In the genomic region with DNA sequence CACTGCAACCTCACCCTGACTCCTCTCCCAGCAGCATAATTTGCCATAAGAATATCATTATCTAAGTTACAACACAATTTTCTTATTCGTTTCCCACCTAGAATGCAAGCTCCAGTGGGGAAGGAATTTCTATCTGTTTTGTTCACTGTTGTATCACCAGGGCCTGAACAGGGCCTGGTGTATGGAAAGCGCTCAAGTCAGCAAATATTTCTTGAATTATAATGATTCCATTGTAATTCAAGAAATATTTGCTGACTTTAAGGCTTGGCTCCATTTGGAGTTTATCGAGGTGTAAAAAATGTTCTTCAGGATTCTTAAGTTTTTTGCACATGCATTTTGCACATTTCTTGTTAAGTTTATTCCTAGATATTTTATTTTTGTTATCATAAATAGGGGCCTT, we compare ENCODE assay signal across 38 cellular contexts. TPM values are rescaled to one million over a fixed set of nuclear protein-coding genes. Genes with fewer than 3 reads are reported as not detected.
"Had no signal": no experiment of that assay in that cellular context is flagged by ENCODE, and none has a peak within 500 bp of the region (broad histone marks: within the 10 kb centered on the region; RNA-seq: fewer than 3 reads in every experiment).

No MANE protein-coding gene starts in this region.

- DNase-seq: activated effector memory CD4-positive, alpha-beta T cell treated with anti-CD3 and anti-CD28 coated beads, Interleukin-2, amount 50 U/mL, for 16 hours; activated effector memory CD4-positive, alpha-beta T cell treated with Interleukin-2 at 50 U/mL for 16 hours; activated gamma-delta T cell; activated gamma-delta T cell treated with Interleukin-2 at 50 U/mL for 16 hours; activated naive CD4-positive, alpha-beta T cell; activated naive CD4-positive, alpha-beta T cell treated with anti-CD3 and anti-CD28 coated beads for 36 hours; activated naive CD4-positive, alpha-beta T cell treated with anti-CD3 and anti-CD28 coated beads, Interleukin-2, amount 10 ng/mL, durations not matched to agents 7 days and 5 days; activated naive CD4-positive, alpha-beta T cell treated with anti-CD3 and anti-CD28 coated beads, Interleukin-2, amount 50 U/mL, for 16 hours; activated naive CD4-positive, alpha-beta T cell treated with Interleukin-2 at 50 U/mL for 16 hours; activated naive CD8-positive, alpha-beta T cell treated with anti-CD3 and anti-CD28 coated beads for 36 hours; activated naive CD8-positive, alpha-beta T cell treated with anti-CD3 and anti-CD28 coated beads, Interleukin-2, amount 10 ng/mL, durations not matched to agents 7 days and 5 days; activated naive CD8-positive, alpha-beta T cell treated with anti-CD3 and anti-CD28 coated beads, Interleukin-2, amount 50 U/mL, for 24 hours; activated T-cell treated with anti-CD3 and anti-CD28 coated beads, Interleukin-2, amount 50 U/mL, for 1 hour; activated T-cell treated with anti-CD3 and anti-CD28 coated beads, Interleukin-2, amount 50 U/mL, for 24 hours; activated T-cell treated with anti-CD3 and anti-CD28 coated beads, Interleukin-2, amount 50 U/mL, for 4 hours; activated T-cell treated with anti-CD3 and anti-CD28 coated beads, Interleukin-2, amount 50 U/mL, for 48 hours; activated T-cell treated with anti-CD3 and anti-CD28 coated beads, Interleukin-2, amount 50 U/mL, for 72 hours; adrenal gland; amniotic stem cell; amygdala; anterior cingulate cortex; aorta; body of pancreas; brain microvascular endothelial cell; caudate nucleus; central memory CD4-positive, alpha-beta T cell; cerebellar nuclear complex had no signal

- H3K36me3 ChIP-seq: adrenal gland, ascending aorta, brain microvascular endothelial cell, breast epithelium, cardiac muscle cell had no signal

- H3K27me3 ChIP-seq: ascending aorta, body of pancreas, brain microvascular endothelial cell, cardiac muscle cell had no signal

- ATAC-seq: activated naive CD4-positive, alpha-beta T cell treated with anti-CD3 and anti-CD28 coated beads, Interleukin-2, amount 50 U/mL, for 72 hours; activated naive CD8-positive, alpha-beta T cell treated with anti-CD3 and anti-CD28 coated beads, Interleukin-2, amount 50 U/mL, for 24 hours; activated T-cell treated with anti-CD3 and anti-CD28 coated beads, Interleukin-2, amount 50 U/mL, for 4 hours; activated T-cell treated with anti-CD3 and anti-CD28 coated beads, Interleukin-2, amount 50 U/mL, for 72 hours; activated T-helper 17 cell treated with anti-CD3 and anti-CD28 coated beads, Interleukin-2, amount 50 U/mL, for 72 hours; body of pancreas had no signal

- FAIRE-seq: astrocyte, bronchial epithelial cell had no signal

- H3K4me1 ChIP-seq: adrenal gland, ascending aorta, body of pancreas, breast epithelium had no signal

- H3K27ac ChIP-seq: adrenal gland, ascending aorta, body of pancreas, brain microvascular endothelial cell, breast epithelium, cardiac muscle cell had no signal

- H3K4me3 ChIP-seq: adrenal gland, ascending aorta, body of pancreas, breast epithelium, cardiac muscle cell had no signal

RNA-seq across cellular contexts. Expression of a gene that starts 58.4 kb away (rescaled TPM):
- total RNA-seq: activated naive CD4-positive, alpha-beta T cell treated with anti-CD3 and anti-CD28 coated beads for 36 hours; activated naive CD4-positive, alpha-beta T cell treated with anti-CD3 and anti-CD28 coated beads, Interleukin-2, amount 50 U/mL, for 72 hours; activated naive CD8-positive, alpha-beta T cell treated with anti-CD3 and anti-CD28 coated beads for 36 hours; activated naive CD8-positive, alpha-beta T cell treated with anti-CD3 and anti-CD28 coated beads, Interleukin-2, amount 10 ng/mL, durations not matched to agents 7 days and 5 days; activated T-cell treated with anti-CD3 and anti-CD28 coated beads, Interleukin-2, amount 50 U/mL, for 4 hours; activated T-helper 1 cell treated with anti-CD3 and anti-CD28 coated beads, Interleukin-12 subunit alpha, Interleukin-12 subunit beta, Interleukin-2, Interleukin-4 antibody, amounts not matched to agents 30 ng/mL and 10 ng/mL and 1 ng/mL, durations not matched to agents 14 hours and 24 hours and 36 hours; activated T-helper 17 cell treated with anti-CD3 and anti-CD28 coated beads, Interleukin-2, amount 50 U/mL, for 72 hours; activated T-helper 2 cell treated with anti-CD3 and anti-CD28 coated beads, Interferon-gamma antibody, Interleukin-2, Interleukin-4, amounts not matched to agents 10 μg/mL and 5 μg/mL and 100 μg/mL, durations not matched to agents 14 hours and 24 hours and 36 hours; ascending aorta; breast epithelium; cardiac septum; chondrocyte had no signal
